Comparison of ENCODE assay signal across 1 cellular context in the genomic region with DNA sequence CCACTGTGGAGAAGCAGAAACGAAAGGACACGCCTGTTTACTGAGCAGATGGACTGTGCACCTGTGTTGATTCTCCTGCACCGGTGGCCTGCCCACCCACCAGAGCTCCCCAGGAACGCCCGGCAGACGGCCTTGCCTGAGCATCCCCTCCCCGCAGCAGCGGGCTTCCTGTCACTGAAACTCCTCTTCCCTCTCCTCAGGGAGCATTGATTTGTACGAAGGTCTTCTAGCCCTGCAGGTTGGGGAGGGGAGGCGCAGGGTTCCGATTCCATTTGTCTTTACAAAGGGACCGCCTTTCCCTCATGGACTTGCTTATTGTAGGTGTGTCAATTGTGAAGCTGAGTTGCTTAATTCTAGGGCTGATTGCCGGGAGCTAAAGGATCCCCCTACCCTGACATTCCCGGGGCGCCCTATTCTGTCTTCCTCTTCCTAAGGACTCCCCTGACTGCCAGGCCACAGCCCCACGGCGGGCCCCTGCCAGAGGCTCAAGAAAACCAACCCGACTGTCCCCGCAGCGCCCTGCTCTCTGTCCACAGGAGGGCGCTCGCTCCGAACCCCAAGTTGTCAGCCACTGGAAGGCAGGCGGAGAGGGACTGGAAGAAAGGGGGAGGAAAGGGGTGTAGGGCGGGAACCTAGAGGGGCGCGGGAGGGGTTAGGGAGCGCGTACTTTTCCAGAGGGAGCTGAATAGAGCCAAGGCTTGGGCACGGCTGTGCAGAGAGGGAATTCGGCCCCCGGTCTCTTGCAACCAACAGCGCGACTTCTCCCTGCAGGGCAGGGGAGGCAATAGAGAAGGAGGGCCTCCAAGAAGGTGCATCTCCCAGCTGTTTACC.
TF ChIP-seq lines count a peak whose summit lies in the region.

No MANE protein-coding gene starts in this region.

TF ChIP-seq in HEK293, 187 proteins besides CTCF, POLR2A, EP300 and RAD21 (continued from another document):
- TF ChIP-seq, protein P1, sequence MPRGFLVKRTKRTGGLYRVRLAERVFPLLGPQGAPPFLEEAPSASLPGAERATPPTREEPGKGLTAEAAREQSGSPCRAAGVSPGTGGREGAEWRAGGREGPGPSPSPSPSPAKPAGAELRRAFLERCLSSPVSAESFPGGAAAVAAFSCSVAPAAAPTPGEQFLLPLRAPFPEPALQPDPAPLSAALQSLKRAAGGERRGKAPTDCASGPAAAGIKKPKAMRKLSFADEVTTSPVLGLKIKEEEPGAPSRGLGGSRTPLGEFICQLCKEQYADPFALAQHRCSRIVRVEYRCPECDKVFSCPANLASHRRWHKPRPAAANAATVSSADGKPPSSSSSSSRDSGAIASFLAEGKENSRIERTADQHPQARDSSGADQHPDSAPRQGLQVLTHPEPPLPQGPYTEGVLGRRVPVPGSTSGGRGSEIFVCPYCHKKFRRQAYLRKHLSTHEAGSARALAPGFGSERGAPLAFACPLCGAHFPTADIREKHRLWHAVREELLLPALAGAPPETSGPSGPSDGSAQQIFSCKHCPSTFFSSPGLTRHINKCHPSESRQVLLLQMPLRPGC (tag by site-specific recombination; IDR thresholded peaks at IDR 0.05): no peak
- TF ChIP-seq ZNF274 (IDR thresholded peaks at IDR 0.05; ENCODE audit: low read length) (no peak), ZNF274 (tag by site-specific recombination; IDR thresholded peaks at IDR 0.05; ENCODE audit: borderline replicate concordance) (no peak), ZNF292 (tag by site-specific recombination; IDR thresholded peaks at IDR 0.05; ENCODE audit: borderline replicate concordance, low read depth) (no peak), ZBTB11 (tag by site-specific recombination; conservative IDR thresholded peaks at IDR 0.05; ENCODE audit: low read depth) (no peak), ZNF148 (tag by site-specific recombination; IDR thresholded peaks at IDR 0.05; ENCODE audit: borderline replicate concordance) (no peak), ZNF76 (tag by site-specific recombination; IDR thresholded peaks at IDR 0.05; ENCODE audit: borderline replicate concordance, low read depth) (no peak), ZNF473 (tag by site-specific recombination; IDR thresholded peaks at IDR 0.05) (no peak)
- TF ChIP-seq, protein P2, sequence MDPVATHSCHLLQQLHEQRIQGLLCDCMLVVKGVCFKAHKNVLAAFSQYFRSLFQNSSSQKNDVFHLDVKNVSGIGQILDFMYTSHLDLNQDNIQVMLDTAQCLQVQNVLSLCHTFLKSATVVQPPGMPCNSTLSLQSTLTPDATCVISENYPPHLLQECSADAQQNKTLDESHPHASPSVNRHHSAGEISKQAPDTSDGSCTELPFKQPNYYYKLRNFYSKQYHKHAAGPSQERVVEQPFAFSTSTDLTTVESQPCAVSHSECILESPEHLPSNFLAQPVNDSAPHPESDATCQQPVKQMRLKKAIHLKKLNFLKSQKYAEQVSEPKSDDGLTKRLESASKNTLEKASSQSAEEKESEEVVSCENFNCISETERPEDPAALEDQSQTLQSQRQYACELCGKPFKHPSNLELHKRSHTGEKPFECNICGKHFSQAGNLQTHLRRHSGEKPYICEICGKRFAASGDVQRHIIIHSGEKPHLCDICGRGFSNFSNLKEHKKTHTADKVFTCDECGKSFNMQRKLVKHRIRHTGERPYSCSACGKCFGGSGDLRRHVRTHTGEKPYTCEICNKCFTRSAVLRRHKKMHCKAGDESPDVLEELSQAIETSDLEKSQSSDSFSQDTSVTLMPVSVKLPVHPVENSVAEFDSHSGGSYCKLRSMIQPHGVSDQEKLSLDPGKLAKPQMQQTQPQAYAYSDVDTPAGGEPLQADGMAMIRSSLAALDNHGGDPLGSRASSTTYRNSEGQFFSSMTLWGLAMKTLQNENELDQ (tag by site-specific recombination; IDR thresholded peaks at IDR 0.05; ENCODE audit: low read depth): no peak
TF ChIP-seq in HEK293: peak in this region for 4.
